35 cellular contexts compared by ENCODE assay signal in the genomic region with DNA sequence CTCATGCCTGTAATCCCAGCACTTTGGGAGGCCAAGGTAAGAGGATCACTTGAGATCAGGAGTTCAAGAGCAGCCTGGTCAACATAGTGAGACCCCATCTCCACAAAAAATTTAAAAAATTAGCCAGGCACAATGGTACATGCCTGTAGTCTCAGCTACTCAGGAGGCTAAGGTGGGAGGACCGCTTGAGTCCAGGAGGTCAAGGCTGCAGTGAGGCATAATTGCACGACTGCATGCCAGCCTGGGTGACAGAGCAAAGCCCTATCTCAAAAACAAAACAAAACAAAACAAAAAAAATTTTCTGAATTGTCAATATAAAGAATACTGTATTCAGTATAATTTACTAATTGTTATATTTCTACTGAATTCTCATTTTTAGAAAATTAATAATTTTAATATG.
"Had no signal": no experiment of that assay in that cellular context is flagged by ENCODE, and none has a peak within 500 bp of the region (broad histone marks: within the 10 kb centered on the region; RNA-seq: fewer than 3 reads in every experiment).

No MANE protein-coding gene starts in this region.

- DNase-seq: activated effector memory CD4-positive, alpha-beta T cell treated with anti-CD3 and anti-CD28 coated beads, Interleukin-2, amount 50 U/mL, for 16 hours; activated effector memory CD4-positive, alpha-beta T cell treated with Interleukin-2 at 50 U/mL for 16 hours; activated gamma-delta T cell; activated gamma-delta T cell treated with Interleukin-2 at 50 U/mL for 16 hours; activated naive CD4-positive, alpha-beta T cell; activated naive CD4-positive, alpha-beta T cell treated with anti-CD3 and anti-CD28 coated beads for 36 hours; activated naive CD4-positive, alpha-beta T cell treated with anti-CD3 and anti-CD28 coated beads, Interleukin-2, amount 10 ng/mL, durations not matched to agents 7 days and 5 days; activated naive CD4-positive, alpha-beta T cell treated with anti-CD3 and anti-CD28 coated beads, Interleukin-2, amount 50 U/mL, for 16 hours; activated naive CD4-positive, alpha-beta T cell treated with Interleukin-2 at 50 U/mL for 16 hours; activated naive CD8-positive, alpha-beta T cell treated with anti-CD3 and anti-CD28 coated beads for 36 hours; activated naive CD8-positive, alpha-beta T cell treated with anti-CD3 and anti-CD28 coated beads, Interleukin-2, amount 10 ng/mL, durations not matched to agents 7 days and 5 days; activated naive CD8-positive, alpha-beta T cell treated with anti-CD3 and anti-CD28 coated beads, Interleukin-2, amount 50 U/mL, for 24 hours; activated T-cell treated with anti-CD3 and anti-CD28 coated beads for 4 hours; activated T-cell treated with anti-CD3 and anti-CD28 coated beads, Interleukin-2, amount 50 U/mL, for 1 hour; activated T-cell treated with anti-CD3 and anti-CD28 coated beads, Interleukin-2, amount 50 U/mL, for 24 hours; activated T-cell treated with anti-CD3 and anti-CD28 coated beads, Interleukin-2, amount 50 U/mL, for 4 hours; activated T-cell treated with anti-CD3 and anti-CD28 coated beads, Interleukin-2, amount 50 U/mL, for 48 hours; activated T-cell treated with anti-CD3 and anti-CD28 coated beads, Interleukin-2, amount 50 U/mL, for 72 hours; adrenal gland; amniotic stem cell; amygdala; anterior cingulate cortex; aorta; body of pancreas; brain microvascular endothelial cell; caudate nucleus; central memory CD4-positive, alpha-beta T cell; cerebellar nuclear complex had no signal

- H3K9me3 ChIP-seq: adrenal gland, ascending aorta, body of pancreas, breast epithelium had no signal

- ATAC-seq: activated naive CD4-positive, alpha-beta T cell treated with anti-CD3 and anti-CD28 coated beads, Interleukin-2, amount 50 U/mL, for 72 hours; activated naive CD8-positive, alpha-beta T cell treated with anti-CD3 and anti-CD28 coated beads, Interleukin-2, amount 50 U/mL, for 24 hours; activated T-cell treated with anti-CD3 and anti-CD28 coated beads, Interleukin-2, amount 50 U/mL, for 4 hours; activated T-cell treated with anti-CD3 and anti-CD28 coated beads, Interleukin-2, amount 50 U/mL, for 72 hours; activated T-helper 17 cell treated with anti-CD3 and anti-CD28 coated beads, Interleukin-2, amount 50 U/mL, for 72 hours; body of pancreas had no signal

- H3K36me3 ChIP-seq: adrenal gland, ascending aorta, brain microvascular endothelial cell, breast epithelium, cardiac muscle cell had no signal

- H3K4me1 ChIP-seq: adrenal gland, ascending aorta, breast epithelium had no signal

- H3K4me3 ChIP-seq: adrenal gland, ascending aorta, body of pancreas, breast epithelium, cardiac muscle cell had no signal

- H3K27me3 ChIP-seq: adrenal gland, ascending aorta, body of pancreas, brain microvascular endothelial cell, breast epithelium, cardiac muscle cell had no signal

- FAIRE-seq: astrocyte, bronchial epithelial cell had no signal

- H3K27ac ChIP-seq: adrenal gland, ascending aorta, body of pancreas, brain microvascular endothelial cell, breast epithelium, cardiac muscle cell had no signal
